8 cellular contexts compared by ENCODE assay signal in the genomic region with DNA sequence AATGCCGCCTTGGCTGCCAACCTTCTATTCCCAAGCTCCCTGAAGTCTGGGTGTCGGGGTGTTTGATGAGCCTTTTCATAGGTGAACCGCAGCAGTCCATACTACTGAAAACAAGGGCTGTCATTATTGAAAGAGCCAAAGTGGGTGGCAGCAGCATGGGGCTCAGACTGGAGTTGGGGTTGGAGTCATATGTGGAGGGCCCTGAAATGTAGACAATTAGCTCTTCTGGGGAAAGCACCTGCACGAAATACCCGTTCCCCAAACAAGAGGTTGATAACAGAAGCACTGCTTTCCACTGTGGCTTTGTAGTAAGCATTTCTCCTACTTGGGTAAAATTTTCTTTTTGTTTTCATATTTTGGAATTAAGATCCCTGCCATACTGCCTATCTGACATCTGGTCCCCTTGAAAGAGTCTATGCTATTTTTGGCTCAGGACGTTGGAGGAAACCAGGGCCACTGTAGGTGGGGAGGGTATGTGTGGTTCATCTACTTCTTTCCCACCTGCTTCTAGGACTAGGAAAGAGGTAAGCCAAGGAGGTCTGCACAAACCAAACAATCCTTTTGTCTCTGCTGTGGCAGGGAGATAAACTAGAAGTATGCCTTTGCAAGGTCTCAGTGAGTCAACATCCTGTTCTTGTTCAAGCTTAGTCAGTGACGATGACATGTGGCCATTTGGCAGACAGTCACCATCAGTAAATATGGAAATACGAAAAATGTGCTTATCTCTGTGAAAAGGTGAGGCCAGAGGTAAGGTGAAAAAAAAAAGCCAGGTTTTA.
DNase-seq lines count a peak whose midpoint lies in the region; ATAC-seq and TF ChIP-seq lines count a peak whose summit lies in the region.

No MANE protein-coding gene starts in this region.

- peaks cover 9% of the 10 kb centered on the region for H3K79me1 ChIP-seq in mesenchymal stem cell (replicated peaks; ENCODE audit: low read length, poor library complexity, severe bottlenecking)

- H2BK5ac ChIP-seq in mesenchymal stem cell (ENCODE audit: low read depth, low read length, poor library complexity, severe bottlenecking) = no peak overlapping the region

- WGBS in mesenchymal stem cell = 59% methylated on average over 7 of the region's 8 CpGs

- H4K91ac ChIP-seq in mesenchymal stem cell (ENCODE audit: low read length) = no peak overlapping the region

- H2AK5ac ChIP-seq in mesenchymal stem cell (ENCODE audit: low read length, severe bottlenecking) = peak overlapping the region; percentile 24

- H3K36me3 ChIP-seq in mesenchymal stem cell (ENCODE audit: control insufficient read depth in 1 of 2, insufficient read depth in 2 of 2, low read depth in 1 of 2, low read length in 2 of 2) (no peaks in the 10 kb centered on the region), MM.1S (replicated peaks; ENCODE audit: insufficient read depth, low read length) (no peaks in the 10 kb centered on the region)

- H3F3A ChIP-seq in MM.1S (ENCODE audit: insufficient read depth, low read length) = no peaks in the 10 kb centered on the region

- H3K9me3 ChIP-seq in mesenchymal stem cell (ENCODE audit: control insufficient read depth, low read length) = no peaks in the 10 kb centered on the region
- H3K9me3 ChIP-seq in MM.1S (replicated peaks; ENCODE audit: insufficient read depth, low read length) = no peaks in the 10 kb centered on the region

- H3K9me2 ChIP-seq in MM.1S (replicated peaks; ENCODE audit: insufficient read depth, low read length) = no peaks in the 10 kb centered on the region

- H2AFZ ChIP-seq in mesenchymal stem cell (ENCODE audit: low read depth, low read length) (no peak overlapping the region), MM.1S (ENCODE audit: low read length) (no peak overlapping the region)

- H3K9ac ChIP-seq in mesenchymal stem cell (ENCODE audit: low read length) = peak overlapping the region; percentile 21
- no peak overlapping the region for H3K9ac ChIP-seq in MM.1S (ENCODE audit: low read length)

- H3K4ac ChIP-seq in mesenchymal stem cell (ENCODE audit: low read depth in 1 of 2, low read length in 2 of 2) = no peak overlapping the region

- no peak for TF ChIP-seq CTCF in MM.1S (IDR thresholded peaks at IDR 0.05; ENCODE audit: low read length)

- no peaks in the 10 kb centered on the region for H3K27me3 ChIP-seq in mesenchymal stem cell (ENCODE audit: control insufficient read depth in 1 of 2, insufficient read depth in 1 of 2, low read length in 2 of 2)
- no peaks in the 10 kb centered on the region for H3K27me3 ChIP-seq in MM.1S (replicated peaks; ENCODE audit: insufficient read depth, low read length)

- H3K79me2 ChIP-seq in MM.1S (ENCODE audit: low read length) = no peaks in the 10 kb centered on the region

- peak overlapping the region; percentile 38 for H4K8ac ChIP-seq in mesenchymal stem cell (ENCODE audit: low read length)

- H4K20me1 ChIP-seq in MM.1S (ENCODE audit: insufficient read depth, low read length) = no peaks in the 10 kb centered on the region

- H3K18ac ChIP-seq in mesenchymal stem cell (ENCODE audit: low read depth in 1 of 2, low read length in 2 of 2) = no peak overlapping the region

- H2BK12ac ChIP-seq in mesenchymal stem cell (ENCODE audit: low read length in 2 of 2) = peak overlapping the region in 1 of 2 experiments; percentile 88

- H3K4me3 ChIP-seq in mesenchymal stem cell (ENCODE audit: insufficient read depth in 1 of 2, low read depth in 1 of 2, low read length in 2 of 2) = peak overlapping the region in 1 of 2 experiments; percentile 4
- H3K4me3 ChIP-seq in MM.1S (ENCODE audit: low read length) = no peak overlapping the region

- no peak overlapping the region for H2BK120ac ChIP-seq in mesenchymal stem cell (ENCODE audit: low read depth, low read length)

- no peak for ATAC-seq in HG02798 (IDR thresholded peaks at IDR 0.05; ENCODE audit: poor library complexity, unreplicated experiment)

- H2BK15ac ChIP-seq in mesenchymal stem cell (ENCODE audit: low read depth, poor library complexity, severe bottlenecking) = no peak overlapping the region

- H3K14ac ChIP-seq in mesenchymal stem cell (ENCODE audit: low read length in 2 of 2) = no peak overlapping the region

- no peak overlapping the region for H3K27ac ChIP-seq in mesenchymal stem cell (ENCODE audit: low read length, poor library complexity, severe bottlenecking)
- no peak overlapping the region for H3K27ac ChIP-seq in MM.1S (ENCODE audit: low read length)

- H3K4me1 ChIP-seq in mesenchymal stem cell (ENCODE audit: control insufficient read depth, insufficient read depth, low read depth, low read length) (peaks cover 2% of the 10 kb centered on the region), MM.1S (ENCODE audit: low read length) (no peaks in the 10 kb centered on the region)

- H3K23ac ChIP-seq in mesenchymal stem cell (ENCODE audit: low read length in 2 of 2) = no peak overlapping the region

- DNase-seq in COLO668 (lab: John Stamatoyannopoulos, UW; ENCODE audit: unreplicated experiment) = peak; percentile 56
- peak; percentile 46 for DNase-seq in KG1 (lab: John Stamatoyannopoulos, UW)
- peak; percentile 66 for DNase-seq in astrocyte of the hippocampus (ENCODE audit: low read depth, low spot score)
- peak; percentile 65 for DNase-seq in mesenchymal stem cell
- no peak for DNase-seq in hippocampal formation (lab: John Stamatoyannopoulos, UW)
- no peak for DNase-seq in MM.1S
- DNase-seq in NCI-H1436 (lab: John Stamatoyannopoulos, UW) = no peak

- H3K4me2 ChIP-seq in mesenchymal stem cell (ENCODE audit: low read length, poor library complexity, severe bottlenecking) = no peak overlapping the region
- H3K4me2 ChIP-seq in MM.1S (ENCODE audit: low read depth, low read length) = no peak overlapping the region

Comparison
In these comparisons a context has a peak if more than half of its experiments do, and no peak if none do; other contexts are left out.
1. DNase-seq: peak in COLO668 (single experiment), KG1 (single experiment), astrocyte of the hippocampus (single experiment) and mesenchymal stem cell (single experiment); none in hippocampal formation (0 of 2), MM.1S (single experiment) and NCI-H1436 (single experiment).